2 cellular contexts compared by ENCODE assay signal in the genomic region with DNA sequence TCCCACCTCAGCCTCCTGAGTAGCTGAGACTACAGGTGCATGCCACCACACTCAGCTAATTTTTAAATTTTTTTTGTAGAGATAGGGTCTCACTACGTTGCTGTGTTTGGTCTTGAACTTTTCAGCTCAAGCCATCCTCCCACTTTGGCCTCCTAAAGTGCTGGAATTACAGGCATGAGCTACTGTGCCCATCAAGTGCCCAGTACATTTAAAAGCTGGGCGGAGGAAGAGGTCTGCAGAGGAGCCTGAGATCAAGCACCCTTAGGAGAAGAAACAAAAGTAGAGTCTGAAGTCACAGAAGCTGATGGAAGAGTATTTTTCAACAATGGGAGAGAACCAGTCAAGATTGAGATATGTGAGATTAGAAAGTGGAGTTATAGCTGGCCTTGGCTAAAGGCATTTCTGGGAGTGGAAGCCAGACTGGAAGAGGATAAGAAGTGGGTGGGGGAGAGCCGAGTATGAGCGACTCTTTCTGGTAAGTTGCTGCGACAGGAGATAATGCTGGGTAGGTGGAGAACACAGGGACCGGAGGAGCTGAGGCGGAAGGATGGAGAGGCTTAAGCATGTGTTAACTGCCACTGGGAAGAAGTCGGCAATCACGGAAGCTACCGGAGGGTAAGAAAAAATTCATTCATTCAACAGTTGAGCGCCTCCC.
TF ChIP-seq lines count a peak whose summit lies in the region.

No MANE protein-coding gene starts in this region.

TF ChIP-seq in SK-N-SH, 30 proteins besides CTCF, POLR2A, EP300 and RAD21 (continued from another document):
- no peak for TF ChIP-seq REST (IDR thresholded peaks at IDR 0.05; ENCODE audit: low read depth, low read length)
- TF ChIP-seq RFX5 (IDR thresholded peaks at IDR 0.05; ENCODE audit: low read length) = no peak
- no peak for TF ChIP-seq POLR2AphosphoS5 (IDR thresholded peaks at IDR 0.05; ENCODE audit: low read depth, low read length)
- TF ChIP-seq, protein P1, sequence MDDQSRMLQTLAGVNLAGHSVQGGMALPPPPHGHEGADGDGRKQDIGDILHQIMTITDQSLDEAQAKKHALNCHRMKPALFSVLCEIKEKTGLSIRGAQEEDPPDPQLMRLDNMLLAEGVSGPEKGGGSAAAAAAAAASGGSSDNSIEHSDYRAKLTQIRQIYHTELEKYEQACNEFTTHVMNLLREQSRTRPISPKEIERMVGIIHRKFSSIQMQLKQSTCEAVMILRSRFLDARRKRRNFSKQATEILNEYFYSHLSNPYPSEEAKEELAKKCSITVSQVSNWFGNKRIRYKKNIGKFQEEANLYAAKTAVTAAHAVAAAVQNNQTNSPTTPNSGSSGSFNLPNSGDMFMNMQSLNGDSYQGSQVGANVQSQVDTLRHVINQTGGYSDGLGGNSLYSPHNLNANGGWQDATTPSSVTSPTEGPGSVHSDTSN (IDR thresholded peaks at IDR 0.05) = no peak
- TF ChIP-seq JUND (IDR thresholded peaks at IDR 0.05) = no peak
- TF ChIP-seq ELF1 (IDR thresholded peaks at IDR 0.05) = no peak
- no peak for TF ChIP-seq RCOR1 (IDR thresholded peaks at IDR 0.05; ENCODE audit: low read length)
- TF ChIP-seq MEF2A (IDR thresholded peaks at IDR 0.05; ENCODE audit: borderline replicate concordance, low read depth) = no peak
- no peak for TF ChIP-seq TCF12 (IDR thresholded peaks at IDR 0.05)
- TF ChIP-seq ZBTB33 (IDR thresholded peaks at IDR 0.05; ENCODE audit: borderline replicate concordance, low read depth) = no peak
- TF ChIP-seq SIN3A (IDR thresholded peaks at IDR 0.05; ENCODE audit: borderline replicate concordance, low read depth, low read length) = no peak
- TF ChIP-seq NRF1 (IDR thresholded peaks at IDR 0.05; ENCODE audit: low read depth, low read length) = no peak
- TF ChIP-seq EZH2phosphoT487 (IDR thresholded peaks at IDR 0.05; ENCODE audit: borderline replicate concordance, low read depth) = no peak
- TF ChIP-seq IRF3 (IDR thresholded peaks at IDR 0.05; ENCODE audit: low read depth, low read length) = no peak

TF ChIP-seq in SK-N-SH treated with all-trans-retinoic acid at 6 μM for 48 hours, 23 proteins besides CTCF, POLR2A, EP300 and RAD21 (continued from another document):
- TF ChIP-seq CREB5 (CRISPR knock-in tag; IDR thresholded peaks at IDR 0.05; ENCODE audit: low read depth) (no peak), SNAI2 (CRISPR knock-in tag; IDR thresholded peaks at IDR 0.05) (no peak), ZFP3 (CRISPR knock-in tag; IDR thresholded peaks at IDR 0.05) (no peak), ARNTL (CRISPR knock-in tag; IDR thresholded peaks at IDR 0.05; ENCODE audit: borderline replicate concordance, low read depth) (no peak), OSR1 (CRISPR knock-in tag; IDR thresholded peaks at IDR 0.05) (no peak)
- TF ChIP-seq, protein P2, sequence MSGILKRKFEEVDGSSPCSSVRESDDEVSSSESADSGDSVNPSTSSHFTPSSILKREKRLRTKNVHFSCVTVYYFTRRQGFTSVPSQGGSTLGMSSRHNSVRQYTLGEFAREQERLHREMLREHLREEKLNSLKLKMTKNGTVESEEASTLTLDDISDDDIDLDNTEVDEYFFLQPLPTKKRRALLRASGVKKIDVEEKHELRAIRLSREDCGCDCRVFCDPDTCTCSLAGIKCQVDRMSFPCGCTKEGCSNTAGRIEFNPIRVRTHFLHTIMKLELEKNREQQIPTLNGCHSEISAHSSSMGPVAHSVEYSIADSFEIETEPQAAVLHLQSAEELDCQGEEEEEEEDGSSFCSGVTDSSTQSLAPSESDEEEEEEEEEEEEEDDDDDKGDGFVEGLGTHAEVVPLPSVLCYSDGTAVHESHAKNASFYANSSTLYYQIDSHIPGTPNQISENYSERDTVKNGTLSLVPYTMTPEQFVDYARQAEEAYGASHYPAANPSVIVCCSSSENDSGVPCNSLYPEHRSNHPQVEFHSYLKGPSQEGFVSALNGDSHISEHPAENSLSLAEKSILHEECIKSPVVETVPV (CRISPR knock-in tag; IDR thresholded peaks at IDR 0.05) = no peak
